Comparison of ENCODE assay signal across 9 cellular contexts in the genomic region with DNA sequence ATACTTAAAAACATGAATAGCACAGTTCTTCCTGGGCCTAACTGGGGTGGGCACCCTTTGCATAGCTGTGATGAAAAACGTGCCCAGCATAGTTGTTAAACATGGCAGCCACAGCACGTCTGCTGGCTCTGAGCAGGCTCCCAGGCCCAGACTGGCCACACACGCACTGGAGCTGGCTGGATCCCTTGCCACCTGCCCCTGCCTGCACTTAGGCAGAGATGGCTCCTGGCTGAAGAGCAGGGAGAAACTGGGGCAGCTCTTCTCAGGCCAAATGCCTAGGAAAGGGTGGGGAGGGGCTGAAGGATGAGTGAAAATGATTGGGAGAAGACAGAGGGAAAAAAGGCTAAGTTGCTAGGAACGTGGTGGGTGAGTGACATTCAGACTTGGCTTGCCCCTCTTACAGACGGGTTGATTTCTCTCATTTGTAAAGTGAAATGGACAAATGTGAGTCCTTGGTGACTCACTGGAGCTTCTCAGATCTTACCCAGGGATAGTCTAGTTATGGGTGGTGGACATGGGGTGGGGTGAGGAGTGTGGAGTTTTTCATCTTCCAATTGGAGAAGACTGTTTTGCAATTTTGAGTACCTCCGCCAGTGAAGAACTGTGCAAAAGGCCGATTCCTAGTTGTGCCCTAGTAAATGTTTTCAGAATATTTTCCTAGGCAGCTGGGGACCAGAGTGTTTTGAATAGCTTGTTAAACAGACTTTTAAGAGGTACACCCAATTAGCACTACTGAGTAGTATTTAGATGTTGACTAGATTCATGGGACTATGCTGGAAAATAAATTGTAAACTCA. TPM values are rescaled to one million over a fixed set of nuclear protein-coding genes. Genes with fewer than 3 reads are reported as not detected.
DNase-seq lines count a peak whose midpoint lies in the region; ATAC-seq lines count a peak whose summit lies in the region.
"Had no signal": no experiment of that assay in that cellular context is flagged by ENCODE, and none has a peak within 500 bp of the region (broad histone marks: within the 10 kb centered on the region; RNA-seq: fewer than 3 reads in every experiment).

No MANE protein-coding gene starts in this region.

- H2BK15ac ChIP-seq in neuronal stem cell (ENCODE audit: low read length): no peak overlapping the region

- H3K4me1 ChIP-seq in neuronal stem cell (ENCODE audit: control insufficient read depth in 2 of 2, insufficient read depth in 1 of 2, low read depth in 1 of 2, low read length in 2 of 2): peaks cover 14% of the 10 kb centered on the region in 2 donors

- no peak overlapping the region for H2AK5ac ChIP-seq in neuronal stem cell (ENCODE audit: low read depth, low read length)

- H4K8ac ChIP-seq in neuronal stem cell (ENCODE audit: low read depth, low read length): no peak overlapping the region

- in situ Hi-C loops in Caki2 (cut with HindIII; ENCODE audit: low pct_unique_long_range_greater_than_20kb, low sequenced_read_pairs): no loop called here

- DNase-seq in Caki2 (ENCODE audit: low read depth) (peak; percentile 67), NCI-H774 (lab: John Stamatoyannopoulos, UW) (peak; percentile 47), neuronal stem cell (ENCODE audit: low spot score) (no peak), DMS53 (lab: John Stamatoyannopoulos, UW) (no peak)
- no peak for DNase-seq in activated naive CD4-positive, alpha-beta T cell treated with anti-CD3 and anti-CD28 coated beads, Interleukin-2, amount 50 U/mL, for 16 hours

- H3K18ac ChIP-seq in neuronal stem cell (ENCODE audit: low read length): peak overlapping the region; percentile 6

- H2BK12ac ChIP-seq in neuronal stem cell (ENCODE audit: low read length): no peak overlapping the region

- no peak overlapping the region for H2BK120ac ChIP-seq in neuronal stem cell (ENCODE audit: low read depth, low read length)

- H2AFZ ChIP-seq in neuronal stem cell (ENCODE audit: low read length): no peak overlapping the region

- H3K27ac ChIP-seq in neuronal stem cell (replicated peaks; ENCODE audit: low read length): no peak overlapping the region

- no peaks in the 10 kb centered on the region for H3K36me3 ChIP-seq in neuronal stem cell (replicated peaks in 1 of 2; ENCODE audit: control insufficient read depth in 2 of 2, insufficient read depth in 2 of 2, low read length in 2 of 2)

- H3K4me2 ChIP-seq in neuronal stem cell (ENCODE audit: insufficient read depth, low read length, poor library complexity, severe bottlenecking): no peak overlapping the region

- no peak overlapping the region for H4K91ac ChIP-seq in neuronal stem cell (ENCODE audit: low read depth, low read length, poor library complexity)

- H2BK5ac ChIP-seq in neuronal stem cell (ENCODE audit: low read length): no peak overlapping the region

- peaks cover 6% of the 10 kb centered on the region for H3K79me1 ChIP-seq in neuronal stem cell (ENCODE audit: low read depth, low read length)

- no CpG with 5 or more reads among the region's 7 CpGs for WGBS in neuronal stem cell (ENCODE audit: extremely low coverage in 2 of 2, insufficient read length in 2 of 2, insufficient replicate concordance in 1 of 2), 2 donors

- H3K23ac ChIP-seq in neuronal stem cell (ENCODE audit: low read depth, low read length, poor library complexity): no peak overlapping the region

- H3K14ac ChIP-seq in neuronal stem cell (ENCODE audit: low read length): peak overlapping the region; percentile 91

- ATAC-seq in esophagus mucosa (peak; percentile 69), HG03045 (IDR thresholded peaks at IDR 0.05; ENCODE audit: unreplicated experiment) (no peak), GM18498 (IDR thresholded peaks at IDR 0.05; ENCODE audit: unreplicated experiment) (no peak)
- ATAC-seq: natural killer cell treated with Interleukin-12 subunit alpha and Interleukin-12 subunit beta and Interleukin-15 and Interleukin-18, amount 100 ng/mL, for 72 hours had no signal

- no peak overlapping the region for H3K4ac ChIP-seq in neuronal stem cell (ENCODE audit: low read length)

- H3K9me3 ChIP-seq in neuronal stem cell (replicated peaks in 1 of 2; ENCODE audit: control insufficient read depth in 2 of 2, insufficient read depth in 1 of 2, low read depth in 1 of 2, low read length in 2 of 2): no peaks in the 10 kb centered on the region

- no peak overlapping the region for H3K4me3 ChIP-seq in neuronal stem cell (ENCODE audit: low read length in 2 of 2)

- peak overlapping the region; percentile 31 for H3K9ac ChIP-seq in neuronal stem cell (ENCODE audit: low read depth, low read length, poor library complexity)

- no peaks in the 10 kb centered on the region for H3K27me3 ChIP-seq in neuronal stem cell (ENCODE audit: control insufficient read depth in 3 of 3, insufficient read depth in 3 of 3, low read depth in 1 of 3, low read length in 3 of 3)

RNA-seq across cellular contexts. Expression of a gene that starts 42.4 kb away (rescaled TPM):
- 52.3 and 97.6 TPM in 2 replicates for total RNA-seq in Caki2 (2014; rRNA removed; shearing (Covaris generic); ENCODE audit: low replicate concordance)
- 42.0 TPM for total RNA-seq in esophagus mucosa
- 21.6 TPM for polyA plus RNA-seq in neuronal stem cell (2013, experiment 1 of 2)
- polyA plus RNA-seq in neuronal stem cell (2013, experiment 2 of 2): 22.4 TPM

Comparison
In these comparisons a context has a peak if more than half of its experiments do, and no peak if none do; other contexts are left out.
1. DNase-seq: peak in Caki2 (single experiment) and NCI-H774 (single experiment); none in neuronal stem cell (single experiment), activated naive CD4-positive, alpha-beta T cell treated with anti-CD3 and anti-CD28 coated beads, Interleukin-2, amount 50 U/mL, for 16 hours (single experiment) and DMS53 (single experiment).